ENCODE assay signal across 33 cellular contexts in genomic region chr11:44268807-44269080, GRCh38. TPM values are rescaled to one million over a fixed set of nuclear protein-coding genes. Genes with fewer than 3 reads are reported as not detected.
"Had no signal": no experiment of that assay in that cellular context is flagged by ENCODE, and none has a peak within 500 bp of the region (broad histone marks: within the 10 kb centered on the region; RNA-seq: fewer than 3 reads in every experiment).

No MANE protein-coding gene starts in this region.

- H3K79me2 ChIP-seq: hepatocyte, parathyroid adenoma had no signal

- DNase-seq: heart right ventricle; kidney glomerular epithelial cell; left cardiac atrium; left ventricle myocardium superior; lower lobe of right lung; mammary epithelial cell; mesenchymal stem cell; naive B cell; occipital lobe; right lobe of liver; stimulated activated CD4-positive, alpha-beta T cell treated with anti-CD3 and anti-CD28 coated beads, Interleukin-12 subunit alpha, Interleukin-12 subunit beta, amount 100 ng/mL, for 4 hours; stimulated activated CD4-positive, alpha-beta T cell treated with anti-CD3 and anti-CD28 coated beads, Interleukin-15, amount 100 ng/mL, for 24 hours; stimulated activated CD4-positive, alpha-beta T cell treated with anti-CD3 and anti-CD28 coated beads, Interleukin-2, amount 100 ng/mL, for 24 hours; stimulated activated CD4-positive, alpha-beta T cell treated with anti-CD3 and anti-CD28 coated beads, Interleukin-4, amount 100 ng/mL, for 1 hour; stimulated activated naive B cell treated with anti-CD40 and anti-IgM and Interleukin-4, amounts not matched to agents 10 μg/mL and 1 μg/mL and 100 μg/mL, for 72 hours; stimulated activated naive CD8-positive, alpha-beta T cell treated with anti-CD3 and anti-CD28 coated beads, Interleukin-15, Interleukin-2, amounts not matched to agents 100 U/mL and 50 U/mL, for 24 hours; stomach; testis; thyroid gland; transverse colon; upper lobe of left lung had no signal

- H2AFZ ChIP-seq: hepatocyte, parathyroid adenoma had no signal

- H3K9ac ChIP-seq: parathyroid adenoma had no signal

- H3K27ac ChIP-seq: hepatocyte, lower lobe of right lung, neutrophil, parathyroid adenoma, right atrium auricular region, right lobe of liver, stomach, testis, thyroid gland, transverse colon, upper lobe of left lung had no signal

- H3K27me3 ChIP-seq: heart right ventricle, hepatocyte, neutrophil, right atrium auricular region, right lobe of liver, testis, thyroid gland, upper lobe of left lung had no signal

- H3K9me3 ChIP-seq: heart right ventricle, lower lobe of right lung, neutrophil, right atrium auricular region, right lobe of liver, stomach, testis, thyroid gland, transverse colon, upper lobe of left lung had no signal

- FAIRE-seq: keratinocyte had no signal

- H3K4me1 ChIP-seq: lower lobe of right lung, parathyroid adenoma, right atrium auricular region, right lobe of liver, stomach, thyroid gland, transverse colon, upper lobe of left lung had no signal

- H3K4me3 ChIP-seq: heart right ventricle, hepatocyte, lower lobe of right lung, right atrium auricular region, right lobe of liver, skin epidermis, stomach, testis, thyroid gland, transverse colon, upper lobe of left lung had no signal

- H3K4me2 ChIP-seq: hepatocyte had no signal

- ATAC-seq: left lobe of liver; left ventricle myocardium superior; lower lobe of right lung; right lobe of liver; stimulated activated naive B cell treated with anti-CD40 and anti-IgM and Interleukin-4, amounts not matched to agents 10 μg/mL and 1 μg/mL and 100 μg/mL, for 72 hours; stimulated activated naive CD8-positive, alpha-beta T cell treated with anti-CD3 and anti-CD28 coated beads, Interleukin-15, Interleukin-2, amounts not matched to agents 100 U/mL and 50 U/mL, for 24 hours had no signal

- H3K36me3 ChIP-seq: heart right ventricle, lower lobe of right lung, neutrophil, right atrium auricular region, right lobe of liver, stomach, thyroid gland, transverse colon, upper lobe of left lung had no signal

RNA-seq across cellular contexts. Expression of gene ALX4, which starts 41.2 kb away (rescaled TPM):
- total RNA-seq: left lobe of liver, lower lobe of right lung, mononuclear cell, osteocyte, progenitor cell of endocrine pancreas, pulmonary artery endothelial cell, renal cortical epithelial cell, right lobe of liver, stomach, transverse colon, upper lobe of left lung had no signal
